Comparison of ENCODE assay signal across 12 cellular contexts in the genomic region with DNA sequence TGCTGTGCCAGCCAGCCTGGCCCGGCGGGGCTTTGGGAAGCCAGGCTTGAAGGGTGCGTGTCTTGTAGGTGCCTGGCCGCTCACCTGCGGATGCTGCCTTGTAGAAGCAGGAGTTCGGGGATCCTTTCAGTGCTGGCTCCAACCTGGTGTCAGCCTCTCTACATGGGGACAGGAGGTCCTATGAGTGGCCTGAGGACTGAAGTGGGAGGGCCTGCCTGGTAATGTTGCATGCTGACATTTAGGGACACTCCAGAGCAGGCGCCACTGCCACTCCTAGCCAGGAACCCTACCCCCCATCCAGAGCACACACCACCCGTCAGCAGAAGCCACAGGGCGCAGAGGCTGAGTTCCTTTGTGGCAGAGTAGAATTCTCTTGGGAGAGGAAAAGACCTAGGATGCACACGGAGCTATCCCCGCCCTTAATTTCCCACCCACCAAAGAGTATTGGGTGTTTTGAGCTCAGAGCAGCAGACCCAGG. TPM values are rescaled to one million over a fixed set of nuclear protein-coding genes. Genes with fewer than 3 reads are reported as not detected.
A peak's percentile ranks its signal among the peaks of the same experiment; 100 is the strongest.
DNase-seq lines count a peak whose midpoint lies in the region; ATAC-seq and TF ChIP-seq lines count a peak whose summit lies in the region.
"Had no signal": no experiment of that assay in that cellular context is flagged by ENCODE, and none has a peak within 500 bp of the region (broad histone marks: within the 10 kb centered on the region; RNA-seq: fewer than 3 reads in every experiment).

No MANE protein-coding gene starts in this region.

- ATAC-seq in HG02852 (IDR thresholded peaks at IDR 0.05; ENCODE audit: unreplicated experiment) (no peak), HG03460 (IDR thresholded peaks at IDR 0.05; ENCODE audit: unreplicated experiment) (no peak), HG02642 (IDR thresholded peaks at IDR 0.05; ENCODE audit: poor library complexity, unreplicated experiment) (no peak)

- peak overlapping the region; percentile 60 for H3K4me2 ChIP-seq in BLaER1
- H3K4me2 ChIP-seq in PC-9: no peak overlapping the region

- CTCF ChIA-PET in PC-9 (lab: Charles Lee): interaction anchor here (0.6 kb wide), 1 partner anchor 124 kb away, joined by 3 read pairs; no protein-coding TSS in a partner anchor

- BruUV-seq in PC-9 (replicated peaks; lab: Mats Ljungman, UMichigan): no TSS peak

- H3K27ac Mint-ChIP-seq in neural crest cell (ENCODE audit: unreplicated experiment): no peak overlapping the region

- intact Hi-C loops in PC-9 (cut with micrococcal nuclease; ENCODE audit: unreplicated experiment): no loop called here

- H3K4me3 ChIP-seq in BLaER1 (no peak overlapping the region), epithelial cell of proximal tubule (ENCODE audit: low read depth, low read length) (peak overlapping the region; percentile 31), PC-9 (no peak overlapping the region)

- no peaks in the 10 kb centered on the region for H3K79me2 ChIP-seq in PC-9 (ENCODE audit: low read depth)

- POLR2A ChIA-PET in PC-9 (lab: Charles Lee; ENCODE audit: unreplicated experiment): no interaction called here

- H3K9me3 Mint-ChIP-seq in neural crest cell: no peaks in the 10 kb centered on the region

- H4K20me1 ChIP-seq in BLaER1 (no peaks in the 10 kb centered on the region), PC-9 (ENCODE audit: insufficient read depth) (no peaks in the 10 kb centered on the region)

- no peaks in the 10 kb centered on the region for H3K9me2 ChIP-seq in PC-9 (ENCODE audit: insufficient read depth)

- H3F3A ChIP-seq in PC-9 (ENCODE audit: insufficient read depth, low read depth): no peaks in the 10 kb centered on the region

- H3K27ac ChIP-seq in BLaER1: no peak overlapping the region
- H3K27ac ChIP-seq in PC-9: no peak overlapping the region
- H3K27ac ChIP-seq: uterus had no signal

- H3K4me1 ChIP-seq in BLaER1 (peaks cover 19% of the 10 kb centered on the region), PC-9 (replicated peaks; ENCODE audit: insufficient read depth) (no peaks in the 10 kb centered on the region)

- H3K27me3 ChIP-seq in BLaER1 (peaks cover 20% of the 10 kb centered on the region), PC-9 (ENCODE audit: insufficient read depth, low read depth) (no peaks in the 10 kb centered on the region)
- H3K27me3 ChIP-seq: uterus had no signal

- H3K9me3 ChIP-seq in BLaER1 (peaks cover 19% of the 10 kb centered on the region), PC-9 (ENCODE audit: insufficient read depth, low read depth) (no peaks in the 10 kb centered on the region)
- H3K9me3 ChIP-seq: uterus had no signal

- no peaks in the 10 kb centered on the region for H3K36me3 ChIP-seq in BLaER1
- no peaks in the 10 kb centered on the region for H3K36me3 ChIP-seq in PC-9 (ENCODE audit: low read depth)
- H3K36me3 ChIP-seq: uterus had no signal

- H2AFZ ChIP-seq in PC-9: no peak overlapping the region

- H3K9ac ChIP-seq in BLaER1: no peak overlapping the region

- peaks cover 5% of the 10 kb centered on the region for H3K4me1 Mint-ChIP-seq in neural crest cell

- peak overlapping the region; percentile 88 for H3K4me3 Mint-ChIP-seq in neural crest cell

- H3K36me3 Mint-ChIP-seq in neural crest cell (ENCODE audit: low read depth): no peaks in the 10 kb centered on the region

- peaks cover 59% of the 10 kb centered on the region for H3K27me3 Mint-ChIP-seq in neural crest cell (ENCODE audit: low read depth)

- DNase-seq in NCI-H146 (lab: John Stamatoyannopoulos, UW): peak; percentile 55
- no peak for DNase-seq in epithelial cell of proximal tubule (ENCODE audit: low read depth)
- no peak for DNase-seq in neural crest cell (ENCODE audit: low read depth, low spot score)
- DNase-seq in PC-9: no peak
- DNase-seq: NCI-H187 had no signal

- TF ChIP-seq CTCF in epithelial cell of proximal tubule (conservative IDR thresholded peaks at IDR 0.05; ENCODE audit: low read depth, low read length) (no peak), neural crest cell (conservative IDR thresholded peaks at IDR 0.05) (peak; percentile 8), PC-9 (conservative IDR thresholded peaks at IDR 0.05) (no peak)

RNA-seq across cellular contexts. Expression of gene INSYN2A, which starts 0.6 kb away (rescaled TPM):
- total RNA-seq in epithelial cell of proximal tubule (0.07 and 0.29 TPM in 2 replicates), neural crest cell (0.09 and 0.12 TPM in 2 replicates), PC-9 (2021) (not detected in 2 replicates)
- total RNA-seq: activated CD8-positive, alpha-beta memory T cell treated with anti-CD3 and anti-CD28 coated beads for 36 hours; SK-MEL-5 had no signal
